1 cellular context compared by ENCODE assay signal in genomic region chr14:101947577-101947903, GRCh38.
TF ChIP-seq lines count a peak whose summit lies in the region.

No MANE protein-coding gene starts in this region.

TF ChIP-seq in H1, 55 proteins besides CTCF, POLR2A, EP300 and RAD21:
- TF ChIP-seq SIX5 (IDR thresholded peaks at IDR 0.05; ENCODE audit: low read depth, low read length) (no peak), RNF2 (IDR thresholded peaks at IDR 0.05; ENCODE audit: borderline replicate concordance, low read depth, low read length, missing control alignments, poor library complexity, severe bottlenecking) (no peak), SIN3A (conservative IDR thresholded peaks at IDR 0.05 in 1 of 2, IDR thresholded peaks at IDR 0.05 in 1 of 2; ENCODE audit: low read depth in 1 of 2, low read length in 2 of 2) (no peak), E2F6 (IDR thresholded peaks at IDR 0.05) (no peak), SAP30 (IDR thresholded peaks at IDR 0.05; ENCODE audit: insufficient read depth, insufficient replicate concordance, low read length) (no peak), TBP (IDR thresholded peaks at IDR 0.05; ENCODE audit: low read depth, low read length) (no peak), CREB1 (IDR thresholded peaks at IDR 0.05) (no peak), ZNF274 (IDR thresholded peaks at IDR 0.05; ENCODE audit: borderline replicate concordance, extremely low read depth, low read length) (no peak), GTF2F1 (IDR thresholded peaks at IDR 0.05; ENCODE audit: borderline replicate concordance, low read depth, low read length) (no peak), SRF (IDR thresholded peaks at IDR 0.05; ENCODE audit: low read depth, low read length) (no peak), YY1 (IDR thresholded peaks at IDR 0.05; ENCODE audit: low read depth, low read length) (no peak), POLR2AphosphoS5 (IDR thresholded peaks at IDR 0.05; ENCODE audit: low read depth, low read length) (no peak), BCL11A (IDR thresholded peaks at IDR 0.05; ENCODE audit: low read depth in 2 of 2, low read length in 2 of 2) (no peak), SP4 (IDR thresholded peaks at IDR 0.05; ENCODE audit: low read length) (no peak), BACH1 (IDR thresholded peaks at IDR 0.05; ENCODE audit: low read length) (no peak), CHD7 (IDR thresholded peaks at IDR 0.05; ENCODE audit: insufficient replicate concordance, low read length) (no peak), CBX8 (IDR thresholded peaks at IDR 0.05; ENCODE audit: borderline replicate concordance, low read depth, low read length) (no peak), NANOG (IDR thresholded peaks at IDR 0.05; ENCODE audit: insufficient read depth, low read depth, low read length, poor library complexity, severe bottlenecking) (no peak), JUN (IDR thresholded peaks at IDR 0.05; ENCODE audit: low read depth, low read length) (no peak)
